ENCODE assay signal across 11 cellular contexts in genomic region chr6:135901776-135902524, GRCh38. TPM values are rescaled to one million over a fixed set of nuclear protein-coding genes. Genes with fewer than 3 reads are reported as not detected.
DNase-seq lines count a peak whose midpoint lies in the region; ATAC-seq and TF ChIP-seq lines count a peak whose summit lies in the region.
"Had no signal": no experiment of that assay in that cellular context is flagged by ENCODE, and none has a peak within 500 bp of the region (broad histone marks: within the 10 kb centered on the region; RNA-seq: fewer than 3 reads in every experiment).

No MANE protein-coding gene starts in this region.

- no peak for TF ChIP-seq CTCF in vagina (IDR thresholded peaks at IDR 0.05)

- no peak for TF ChIP-seq POLR2A in vagina (IDR thresholded peaks at IDR 0.05)

- H3K27ac ChIP-seq in muscle layer of duodenum (ENCODE audit: low read length) = peak overlapping the region; percentile 83
- peak overlapping the region; percentile 60 for H3K27ac ChIP-seq in vagina
- H3K27ac ChIP-seq: C4-2B had no signal

- H3K9me3 Mint-ChIP-seq in activated naive CD8-positive, alpha-beta T cell treated with anti-CD3 and anti-CD28 coated beads for 36 hours = peaks cover 2% of the 10 kb centered on the region
- peaks cover 4% of the 10 kb centered on the region for H3K9me3 Mint-ChIP-seq in activated naive CD8-positive, alpha-beta T cell treated with anti-CD3 and anti-CD28 coated beads, Interleukin-2, amount 50 U/mL, for 24 hours
- H3K9me3 Mint-ChIP-seq in stimulated activated naive CD8-positive, alpha-beta T cell treated with anti-CD3 and anti-CD28 coated beads, Interleukin-15, amount 100 ng/mL, for 72 hours = peaks cover 0 to 3% of the 10 kb centered on the region in 2 donors
- H3K9me3 Mint-ChIP-seq: activated T-helper 17 cell treated with anti-CD3 and anti-CD28 coated beads, Interleukin-2, amount 50 U/mL, for 72 hours had no signal

- H3K27ac Mint-ChIP-seq in activated naive CD8-positive, alpha-beta T cell treated with anti-CD3 and anti-CD28 coated beads for 36 hours = peak overlapping the region; percentile 54
- H3K27ac Mint-ChIP-seq in activated naive CD8-positive, alpha-beta T cell treated with anti-CD3 and anti-CD28 coated beads, Interleukin-2, amount 50 U/mL, for 24 hours = no peak overlapping the region
- H3K27ac Mint-ChIP-seq in T-helper 17 cell = no peak overlapping the region
- no peak overlapping the region for H3K27ac Mint-ChIP-seq in stimulated activated naive CD8-positive, alpha-beta T cell treated with anti-CD3 and anti-CD28 coated beads, Interleukin-15, amount 100 ng/mL, for 72 hours
- H3K27ac Mint-ChIP-seq: activated T-helper 17 cell treated with anti-CD3 and anti-CD28 coated beads, Interleukin-2, amount 50 U/mL, for 72 hours had no signal

- H3K27me3 ChIP-seq in endocrine pancreas (ENCODE audit: control insufficient read depth, insufficient read depth, low read length) (no peaks in the 10 kb centered on the region), muscle layer of duodenum (ENCODE audit: low read depth, low read length) (no peaks in the 10 kb centered on the region), vagina (no peaks in the 10 kb centered on the region)

- peaks cover 2% of the 10 kb centered on the region for H3K36me3 Mint-ChIP-seq in activated naive CD8-positive, alpha-beta T cell treated with anti-CD3 and anti-CD28 coated beads for 36 hours
- peaks cover 2% of the 10 kb centered on the region for H3K36me3 Mint-ChIP-seq in activated naive CD8-positive, alpha-beta T cell treated with anti-CD3 and anti-CD28 coated beads, Interleukin-2, amount 50 U/mL, for 24 hours (ENCODE audit: low read depth)
- H3K36me3 Mint-ChIP-seq in T-helper 17 cell (ENCODE audit: low read depth) = no peaks in the 10 kb centered on the region

- no peak for ATAC-seq in activated naive CD8-positive, alpha-beta T cell treated with anti-CD3 and anti-CD28 coated beads, Interleukin-2, amount 50 U/mL, for 24 hours
- ATAC-seq in T-helper 17 cell = no peak
- no peak for ATAC-seq in stimulated activated naive CD8-positive, alpha-beta T cell treated with anti-CD3 and anti-CD28 coated beads, Interleukin-15, amount 100 ng/mL, for 72 hours
- ATAC-seq: activated T-helper 17 cell treated with anti-CD3 and anti-CD28 coated beads, Interleukin-2, amount 50 U/mL, for 72 hours had no signal

- peaks cover 27% of the 10 kb centered on the region for H3K4me1 Mint-ChIP-seq in activated naive CD8-positive, alpha-beta T cell treated with anti-CD3 and anti-CD28 coated beads for 36 hours
- H3K4me1 Mint-ChIP-seq in activated naive CD8-positive, alpha-beta T cell treated with anti-CD3 and anti-CD28 coated beads, Interleukin-2, amount 50 U/mL, for 24 hours = peaks cover 29% of the 10 kb centered on the region
- peaks cover 2% of the 10 kb centered on the region for H3K4me1 Mint-ChIP-seq in T-helper 17 cell
- peaks cover 29% of the 10 kb centered on the region for H3K4me1 Mint-ChIP-seq in stimulated activated naive CD8-positive, alpha-beta T cell treated with anti-CD3 and anti-CD28 coated beads, Interleukin-15, amount 100 ng/mL, for 72 hours
- H3K4me1 Mint-ChIP-seq: activated T-helper 17 cell treated with anti-CD3 and anti-CD28 coated beads, Interleukin-2, amount 50 U/mL, for 72 hours had no signal

- no peaks in the 10 kb centered on the region for H3K27me3 Mint-ChIP-seq in activated naive CD8-positive, alpha-beta T cell treated with anti-CD3 and anti-CD28 coated beads for 36 hours
- no peaks in the 10 kb centered on the region for H3K27me3 Mint-ChIP-seq in activated naive CD8-positive, alpha-beta T cell treated with anti-CD3 and anti-CD28 coated beads, Interleukin-2, amount 50 U/mL, for 24 hours
- no peaks in the 10 kb centered on the region for H3K27me3 Mint-ChIP-seq in T-helper 17 cell
- H3K27me3 Mint-ChIP-seq in stimulated activated naive CD8-positive, alpha-beta T cell treated with anti-CD3 and anti-CD28 coated beads, Interleukin-15, amount 100 ng/mL, for 72 hours = no peaks in the 10 kb centered on the region
- H3K27me3 Mint-ChIP-seq: activated T-helper 17 cell treated with anti-CD3 and anti-CD28 coated beads, Interleukin-2, amount 50 U/mL, for 72 hours had no signal

- H3K4me1 ChIP-seq in endocrine pancreas (ENCODE audit: control insufficient read depth, insufficient read depth, low read length) (no peaks in the 10 kb centered on the region), muscle layer of duodenum (ENCODE audit: control insufficient read depth in 1 of 2, insufficient read depth in 2 of 2, low read length in 2 of 2) (peaks cover 13 to 22% of the 10 kb centered on the region in 2 donors), vagina (peaks cover 15% of the 10 kb centered on the region)

- no peak overlapping the region for H3K9ac ChIP-seq in endocrine pancreas (ENCODE audit: control insufficient read depth, insufficient read depth, low read length)

- H3K36me3 ChIP-seq in endocrine pancreas (ENCODE audit: control insufficient read depth, insufficient read depth, low read length) = no peaks in the 10 kb centered on the region
- no peaks in the 10 kb centered on the region for H3K36me3 ChIP-seq in muscle layer of duodenum (ENCODE audit: control insufficient read depth in 1 of 2, insufficient read depth in 2 of 2, low read length in 2 of 2)
- no peaks in the 10 kb centered on the region for H3K36me3 ChIP-seq in vagina

- H3K4me3 Mint-ChIP-seq in activated naive CD8-positive, alpha-beta T cell treated with anti-CD3 and anti-CD28 coated beads for 36 hours = peak overlapping the region; percentile 45
- no peak overlapping the region for H3K4me3 Mint-ChIP-seq in activated naive CD8-positive, alpha-beta T cell treated with anti-CD3 and anti-CD28 coated beads, Interleukin-2, amount 50 U/mL, for 24 hours
- no peak overlapping the region for H3K4me3 Mint-ChIP-seq in T-helper 17 cell
- H3K4me3 Mint-ChIP-seq in stimulated activated naive CD8-positive, alpha-beta T cell treated with anti-CD3 and anti-CD28 coated beads, Interleukin-15, amount 100 ng/mL, for 72 hours = peak overlapping the region in 1 of 2 donors; percentile 12
- H3K4me3 Mint-ChIP-seq: activated T-helper 17 cell treated with anti-CD3 and anti-CD28 coated beads, Interleukin-2, amount 50 U/mL, for 72 hours had no signal

- intact Hi-C loops in vagina (cut with DNase I) = no loop called here

- H3K4me3 ChIP-seq in endocrine pancreas (ENCODE audit: control insufficient read depth, insufficient read depth, low read length) (peak overlapping the region; percentile 24), muscle layer of duodenum (ENCODE audit: low read depth in 1 of 2, low read length in 2 of 2) (peak overlapping the region in 1 of 2 donors; percentile 38), vagina (no peak overlapping the region)

- no peak for DNase-seq in activated naive CD8-positive, alpha-beta T cell treated with anti-CD3 and anti-CD28 coated beads for 36 hours
- no peak for DNase-seq in activated naive CD8-positive, alpha-beta T cell treated with anti-CD3 and anti-CD28 coated beads, Interleukin-2, amount 50 U/mL, for 24 hours
- DNase-seq in vagina (ENCODE audit: extremely low spot score in 2 of 2) (no peak), T-helper 17 cell (no peak), ureter (ENCODE audit: low spot score) (no peak)
- DNase-seq in stimulated activated naive CD8-positive, alpha-beta T cell treated with anti-CD3 and anti-CD28 coated beads, Interleukin-15, amount 100 ng/mL, for 72 hours = no peak
- DNase-seq: SHP77 treated with DMSO at 0.1 percent for 48 hours had no signal

- no peaks in the 10 kb centered on the region for H3K9me3 ChIP-seq in endocrine pancreas (ENCODE audit: control insufficient read depth, low read length)
- no peaks in the 10 kb centered on the region for H3K9me3 ChIP-seq in muscle layer of duodenum (ENCODE audit: control insufficient read depth in 1 of 2, low read length in 2 of 2)
- H3K9me3 ChIP-seq in vagina = no peaks in the 10 kb centered on the region
- H3K9me3 ChIP-seq in T-helper 17 cell (ENCODE audit: control insufficient read depth, low read length, poor library complexity, severe bottlenecking) = no peaks in the 10 kb centered on the region

RNA-seq across cellular contexts. Expression of gene PDE7B, which starts 50.4 kb away (rescaled TPM):
- under 1 TPM; 0.50 to 0.54 TPM for total RNA-seq in activated naive CD8-positive, alpha-beta T cell treated with anti-CD3 and anti-CD28 coated beads for 36 hours
- total RNA-seq in vagina (6.9 TPM), T-helper 17 cell (under 1 TPM; 0.18 to 0.25 TPM), ureter (18.4 TPM)
